Comparison of ENCODE assay signal across 8 cellular contexts in the genomic region with DNA sequence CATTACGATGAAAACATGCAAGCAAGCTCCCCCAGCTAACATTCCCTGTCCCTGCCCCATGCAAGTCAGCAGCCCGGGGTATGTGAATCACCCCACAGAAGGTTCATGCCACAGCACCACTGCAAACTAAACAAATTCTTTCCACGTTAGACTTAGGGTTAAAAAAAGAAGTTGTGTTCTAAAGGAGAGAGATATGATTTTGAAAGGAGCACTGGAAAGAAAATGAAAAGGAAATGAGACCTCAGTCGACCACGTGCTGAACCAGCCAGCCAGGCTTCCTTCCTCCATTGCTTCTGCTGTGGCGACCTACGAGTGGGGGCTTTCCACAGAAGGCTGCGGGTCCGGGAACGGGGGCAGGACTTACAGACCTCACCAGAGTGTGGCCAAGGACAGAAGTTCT. TPM values are rescaled to one million over a fixed set of nuclear protein-coding genes. Genes with fewer than 3 reads are reported as not detected.
DNase-seq lines count a peak whose midpoint lies in the region; ATAC-seq and TF ChIP-seq lines count a peak whose summit lies in the region.

No MANE protein-coding gene starts in this region.

- peak overlapping the region; percentile 86 for H3K27ac Mint-ChIP-seq in activated naive CD4-positive, alpha-beta T cell treated with anti-CD3 and anti-CD28 coated beads, Interleukin-2, amount 10 ng/mL, durations not matched to agents 7 days and 5 days
- peak overlapping the region; percentile 40 for H3K27ac Mint-ChIP-seq in type B pancreatic cell

- intact Hi-C loops in dorsolateral prefrontal cortex (cut with DNase I), result no loop called here

- no peaks in the 10 kb centered on the region for H3K9me3 ChIP-seq in KOPT-K1 (ENCODE audit: insufficient read depth, low read length, poor library complexity, severe bottlenecking)

- peaks cover 90% of the 10 kb centered on the region for H3K4me1 Mint-ChIP-seq in activated naive CD4-positive, alpha-beta T cell treated with anti-CD3 and anti-CD28 coated beads, Interleukin-2, amount 10 ng/mL, durations not matched to agents 7 days and 5 days
- H3K4me1 Mint-ChIP-seq in type B pancreatic cell (ENCODE audit: unreplicated experiment), result peaks cover 20% of the 10 kb centered on the region

- H3K27ac ChIP-seq in KOPT-K1 (ENCODE audit: low read depth, low read length, poor library complexity, severe bottlenecking) (peak overlapping the region; percentile 79), dorsolateral prefrontal cortex (peak overlapping the region in 1 of 59 donors; percentile 17)

- H3K4me3 ChIP-seq in AG10803 (ENCODE audit: low read length) (no peak overlapping the region), kidney epithelial cell (ENCODE audit: low read depth, low read length) (no peak overlapping the region), dorsolateral prefrontal cortex (no peak overlapping the region)

- H3K36me3 Mint-ChIP-seq in activated naive CD4-positive, alpha-beta T cell treated with anti-CD3 and anti-CD28 coated beads, Interleukin-2, amount 10 ng/mL, durations not matched to agents 7 days and 5 days, result peaks cover 75% of the 10 kb centered on the region
- H3K36me3 Mint-ChIP-seq in type B pancreatic cell, result peaks cover 4% of the 10 kb centered on the region

- peak overlapping the region; percentile 27 for H3K4me3 Mint-ChIP-seq in activated naive CD4-positive, alpha-beta T cell treated with anti-CD3 and anti-CD28 coated beads, Interleukin-2, amount 10 ng/mL, durations not matched to agents 7 days and 5 days
- no peak overlapping the region for H3K4me3 Mint-ChIP-seq in type B pancreatic cell

- DNase-seq in AG10803 (ENCODE audit: low read depth) (peak; percentile 92), kidney epithelial cell (ENCODE audit: low read depth) (peak; percentile 58), type B pancreatic cell (ENCODE audit: extremely low spot score, unreplicated experiment) (no peak), dorsolateral prefrontal cortex (no peak), NCI-H1105 treated with DMSO at 0.1 percent for 48 hours (lab: John Stamatoyannopoulos, UW) (no peak)
- DNase-seq in activated naive CD4-positive, alpha-beta T cell treated with anti-CD3 and anti-CD28 coated beads, Interleukin-2, amount 10 ng/mL, durations not matched to agents 7 days and 5 days, result peak; percentile 73

- CTCF ChIA-PET in activated naive CD4-positive, alpha-beta T cell treated with anti-CD3 and anti-CD28 coated beads, Interleukin-2, amount 10 ng/mL, durations not matched to agents 7 days and 5 days (lab: Charles Lee), result interaction anchor here (0.6 to 1.8 kb wide), 4 partner anchors 12 to 311 kb away, joined by 3 to 6 read pairs (median 4); no protein-coding TSS in a partner anchor

- peaks cover 51% of the 10 kb centered on the region for H3K9me3 Mint-ChIP-seq in activated naive CD4-positive, alpha-beta T cell treated with anti-CD3 and anti-CD28 coated beads, Interleukin-2, amount 10 ng/mL, durations not matched to agents 7 days and 5 days
- no peaks in the 10 kb centered on the region for H3K9me3 Mint-ChIP-seq in type B pancreatic cell

- no peak for ATAC-seq in HG03457 (IDR thresholded peaks at IDR 0.05; ENCODE audit: unreplicated experiment)

- no peaks in the 10 kb centered on the region for H3K27me3 Mint-ChIP-seq in activated naive CD4-positive, alpha-beta T cell treated with anti-CD3 and anti-CD28 coated beads, Interleukin-2, amount 10 ng/mL, durations not matched to agents 7 days and 5 days
- H3K27me3 Mint-ChIP-seq in type B pancreatic cell, result peaks cover 9% of the 10 kb centered on the region

- H3K36me3 ChIP-seq in KOPT-K1 (ENCODE audit: insufficient read depth, low read length) (no peaks in the 10 kb centered on the region), kidney epithelial cell (ENCODE audit: control insufficient read depth, insufficient read depth, low read length) (no peaks in the 10 kb centered on the region)

- no peak for TF ChIP-seq CTCF in AG10803 (conservative IDR thresholded peaks at IDR 0.05; ENCODE audit: low read length)
- TF ChIP-seq CTCF in kidney epithelial cell (IDR thresholded peaks at IDR 0.05; ENCODE audit: insufficient read depth, low read length, poor library complexity, severe bottlenecking), result no peak
- TF ChIP-seq CTCF in type B pancreatic cell (conservative IDR thresholded peaks at IDR 0.05), result no peak
- TF ChIP-seq CTCF in dorsolateral prefrontal cortex (IDR thresholded peaks at IDR 0.05 in 54 of 56, conservative IDR thresholded peaks at IDR 0.05 in 2 of 56; ENCODE audit: low read depth in 1 of 56, partially characterized antibody in 56 of 56), result no peak

- H3K27me3 ChIP-seq in kidney epithelial cell (ENCODE audit: control insufficient read depth, insufficient read depth, low read length) (no peaks in the 10 kb centered on the region), dorsolateral prefrontal cortex (no peaks in the 10 kb centered on the region)

RNA-seq across cellular contexts. Expression of gene ARL4C, which starts 52.0 kb away (rescaled TPM):
- total RNA-seq in kidney epithelial cell, result 115 and 120 TPM in 2 replicates
- 72.1 and 122 TPM in 2 replicates for total RNA-seq in type B pancreatic cell (ENCODE audit: low replicate concordance)
- total RNA-seq in dorsolateral prefrontal cortex, result 10 to 100 TPM; 11.0 to 65.3 (median 37.1) TPM

Comparison
In these comparisons a context has a peak if more than half of its experiments do, and no peak if none do; other contexts are left out.
1. DNase-seq: peak in AG10803 (single experiment), activated naive CD4-positive, alpha-beta T cell treated with anti-CD3 and anti-CD28 coated beads, Interleukin-2, amount 10 ng/mL, durations not matched to agents 7 days and 5 days (single experiment) and kidney epithelial cell (single experiment); none in type B pancreatic cell (single experiment), dorsolateral prefrontal cortex (0 of 10) and NCI-H1105 treated with DMSO at 0.1 percent for 48 hours (single experiment).